Comparison of ENCODE assay signal across 3 cellular contexts in genomic region chr6:77609106-77609505, GRCh38. TPM values are rescaled to one million over a fixed set of nuclear protein-coding genes. Genes with fewer than 3 reads are reported as not detected.
"Had no signal": no experiment of that assay in that cellular context is flagged by ENCODE, and none has a peak within 500 bp of the region (broad histone marks: within the 10 kb centered on the region; RNA-seq: fewer than 3 reads in every experiment).

No MANE protein-coding gene starts in this region.

- H3K4me3 ChIP-seq: GM12878 had no signal

- DNase-seq: GDM1, GF-D8 had no signal

- ATAC-seq: GM12878 had no signal

RNA-seq across cellular contexts. Expression of gene MEI4, which starts 43.7 kb away (rescaled TPM):
- total RNA-seq: GM12878 had no signal
